Comparison of ENCODE assay signal across 2 cellular contexts in genomic region chr2:3595409-3595808, GRCh38.
TF ChIP-seq lines count a peak whose summit lies in the region.

No MANE protein-coding gene starts in this region.

TF ChIP-seq in GM23338, 12 proteins besides CTCF, POLR2A, EP300 and RAD21 (continued from another document):
- no peak for TF ChIP-seq REST (IDR thresholded peaks at IDR 0.05; ENCODE audit: unreplicated experiment)

TF ChIP-seq in SK-N-SH treated with all-trans-retinoic acid at 6 μM for 48 hours, 23 proteins besides CTCF, POLR2A, EP300 and RAD21 (continued from another document):
- TF ChIP-seq GLIS3 (CRISPR knock-in tag; IDR thresholded peaks at IDR 0.05) = no peak
- no peak for TF ChIP-seq CREB5 (CRISPR knock-in tag; IDR thresholded peaks at IDR 0.05; ENCODE audit: low read depth)
- no peak for TF ChIP-seq RARB (CRISPR knock-in tag; IDR thresholded peaks at IDR 0.05)
- TF ChIP-seq ESRRG (CRISPR knock-in tag; IDR thresholded peaks at IDR 0.05) = no peak
- no peak for TF ChIP-seq POU6F1 (CRISPR knock-in tag; IDR thresholded peaks at IDR 0.05; ENCODE audit: borderline replicate concordance, low read depth)
- TF ChIP-seq ARNTL (CRISPR knock-in tag; IDR thresholded peaks at IDR 0.05; ENCODE audit: borderline replicate concordance, low read depth) = no peak
- TF ChIP-seq ZNF70 (CRISPR knock-in tag; IDR thresholded peaks at IDR 0.05) = no peak
- TF ChIP-seq PPARA (CRISPR knock-in tag; IDR thresholded peaks at IDR 0.05; ENCODE audit: borderline replicate concordance) = no peak
TF ChIP-seq in SK-N-SH treated with all-trans-retinoic acid at 6 μM for 48 hours: peak in this region for 0.
